In the genomic region with DNA sequence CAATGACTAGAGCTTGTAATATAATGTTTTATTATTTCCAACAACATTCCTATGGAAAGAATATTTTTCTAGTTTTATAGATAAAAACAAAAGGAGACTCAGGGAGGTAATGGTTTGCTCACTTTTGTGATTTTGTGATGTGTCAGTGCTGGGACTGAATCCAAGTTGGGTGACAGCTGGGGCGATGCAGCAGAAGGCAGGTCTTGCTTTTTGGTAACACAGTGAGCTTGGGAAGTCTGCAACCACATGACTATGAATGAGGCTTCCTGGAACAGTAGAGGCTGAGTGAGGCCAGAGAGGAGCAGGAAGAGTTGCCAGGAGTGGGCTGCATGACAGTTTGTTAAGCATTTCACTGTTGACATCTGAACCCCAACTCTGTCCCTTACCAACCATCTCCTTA, we compare ENCODE assay signal across 1 cellular context.
TF ChIP-seq lines count a peak whose summit lies in the region.

No MANE protein-coding gene starts in this region.

TF ChIP-seq in IMR-90, 13 proteins besides CTCF, POLR2A, EP300 and RAD21:
- TF ChIP-seq CHD1 (IDR thresholded peaks at IDR 0.05; ENCODE audit: low read depth, low read length) (no peak), MAZ (IDR thresholded peaks at IDR 0.05; ENCODE audit: borderline replicate concordance, low read depth, low read length) (no peak), CEBPB (IDR thresholded peaks at IDR 0.05; ENCODE audit: low read depth, low read length) (no peak), RFX5 (IDR thresholded peaks at IDR 0.05; ENCODE audit: low read depth, low read length) (no peak), FOS (IDR thresholded peaks at IDR 0.05; ENCODE audit: low read depth, low read length) (no peak), RCOR1 (IDR thresholded peaks at IDR 0.05; ENCODE audit: insufficient replicate concordance, low read length) (no peak)
- TF ChIP-seq, protein P1, sequence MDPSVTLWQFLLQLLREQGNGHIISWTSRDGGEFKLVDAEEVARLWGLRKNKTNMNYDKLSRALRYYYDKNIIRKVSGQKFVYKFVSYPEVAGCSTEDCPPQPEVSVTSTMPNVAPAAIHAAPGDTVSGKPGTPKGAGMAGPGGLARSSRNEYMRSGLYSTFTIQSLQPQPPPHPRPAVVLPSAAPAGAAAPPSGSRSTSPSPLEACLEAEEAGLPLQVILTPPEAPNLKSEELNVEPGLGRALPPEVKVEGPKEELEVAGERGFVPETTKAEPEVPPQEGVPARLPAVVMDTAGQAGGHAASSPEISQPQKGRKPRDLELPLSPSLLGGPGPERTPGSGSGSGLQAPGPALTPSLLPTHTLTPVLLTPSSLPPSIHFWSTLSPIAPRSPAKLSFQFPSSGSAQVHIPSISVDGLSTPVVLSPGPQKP (IDR thresholded peaks at IDR 0.05; ENCODE audit: borderline replicate concordance, low read depth, low read length), result no peak
